Comparison of ENCODE assay signal across 16 cellular contexts in the genomic region with DNA sequence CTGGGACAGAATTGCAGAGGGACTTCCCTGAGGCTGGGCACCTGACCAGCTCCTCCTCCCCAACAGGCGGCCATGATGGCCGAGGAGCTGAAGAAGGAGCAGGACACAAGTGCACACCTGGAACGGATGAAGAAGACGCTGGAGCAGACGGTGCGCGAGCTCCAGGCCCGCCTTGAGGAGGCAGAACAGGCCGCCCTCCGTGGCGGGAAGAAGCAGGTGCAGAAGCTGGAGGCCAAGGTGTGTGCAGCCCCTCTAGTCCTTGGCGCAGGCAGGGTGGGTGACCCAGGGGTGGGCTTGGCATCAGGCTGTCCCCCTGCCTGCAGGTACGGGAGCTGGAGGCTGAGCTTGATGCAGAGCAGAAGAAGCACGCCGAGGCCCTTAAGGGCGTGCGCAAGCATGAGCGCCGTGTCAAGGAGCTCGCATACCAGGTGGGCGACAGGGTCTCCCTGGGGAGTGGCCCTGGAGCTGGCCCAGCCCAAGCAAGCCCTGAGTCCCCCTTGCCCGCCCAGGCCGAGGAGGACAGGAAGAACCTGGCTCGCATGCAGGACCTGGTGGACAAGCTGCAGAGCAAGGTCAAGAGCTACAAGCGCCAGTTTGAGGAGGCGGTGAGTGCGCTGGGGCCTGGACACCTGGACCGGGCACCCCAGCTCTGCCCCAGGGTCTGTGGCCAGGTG. TPM values are rescaled to one million over a fixed set of nuclear protein-coding genes. Genes with fewer than 3 reads are reported as not detected.
"Had no signal": no experiment of that assay in that cellular context is flagged by ENCODE, and none has a peak within 500 bp of the region (broad histone marks: within the 10 kb centered on the region; RNA-seq: fewer than 3 reads in every experiment).

No MANE protein-coding gene starts in this region.

- DNase-seq: activated CD4-positive, alpha-beta T cell treated with anti-CD3 and anti-CD28 coated beads for 48 hours; activated CD8-positive, alpha-beta T cell treated with anti-CD3 and anti-CD28 coated beads for 36 hours; activated gamma-delta T cell treated with Interleukin-2 at 50 U/mL for 16 hours; activated T-cell treated with anti-CD3 and anti-CD28 coated beads, Interleukin-2, amount 50 U/mL, for 72 hours; caudate nucleus; effector CD8-positive, alpha-beta T cell; esophagus squamous epithelium; naive thymus-derived CD4-positive, alpha-beta T cell; sigmoid colon; stimulated activated CD4-positive, alpha-beta T cell treated with anti-CD3 and anti-CD28 coated beads, Interleukin-2, amount 100 ng/mL, for 24 hours; T-helper 2 cell had no signal

- H3K27ac Mint-ChIP-seq: activated CD8-positive, alpha-beta T cell treated with anti-CD3 and anti-CD28 coated beads for 36 hours; activated T-cell treated with anti-CD3 and anti-CD28 coated beads, Interleukin-2, amount 50 U/mL, for 72 hours; WTC11 had no signal

- H3K27me3 Mint-ChIP-seq: activated CD8-positive, alpha-beta T cell treated with anti-CD3 and anti-CD28 coated beads for 36 hours; naive thymus-derived CD4-positive, alpha-beta T cell had no signal

- H3K4me3 ChIP-seq: coronary artery, esophagus squamous epithelium, prostate gland, sigmoid colon had no signal

- H3K9me3 Mint-ChIP-seq: activated CD8-positive, alpha-beta T cell treated with anti-CD3 and anti-CD28 coated beads for 36 hours; activated T-cell treated with anti-CD3 and anti-CD28 coated beads, Interleukin-2, amount 50 U/mL, for 72 hours; WTC11 had no signal

- H3K9me3 ChIP-seq: esophagus squamous epithelium, prostate gland, sigmoid colon had no signal

- ATAC-seq: activated CD8-positive, alpha-beta T cell treated with anti-CD3 and anti-CD28 coated beads for 36 hours; activated T-cell treated with anti-CD3 and anti-CD28 coated beads, Interleukin-2, amount 50 U/mL, for 72 hours; naive thymus-derived CD4-positive, alpha-beta T cell; WTC11 had no signal

- H3K4me3 Mint-ChIP-seq: activated CD8-positive, alpha-beta T cell treated with anti-CD3 and anti-CD28 coated beads for 36 hours; activated T-cell treated with anti-CD3 and anti-CD28 coated beads, Interleukin-2, amount 50 U/mL, for 72 hours; naive thymus-derived CD4-positive, alpha-beta T cell; WTC11 had no signal

- H3K27me3 ChIP-seq: esophagus squamous epithelium, sigmoid colon had no signal

- H3K27ac ChIP-seq: coronary artery, esophagus squamous epithelium, prostate gland, sigmoid colon had no signal

RNA-seq across cellular contexts. Expression of a gene that starts 45.4 kb away (rescaled TPM):
- total RNA-seq: endothelial cell of umbilical vein, fibroblast of villous mesenchyme had no signal
